In genomic region chr1:75233302-75233929, GRCh38 we compare ENCODE assay signal across 8 cellular contexts.
A peak's percentile ranks its signal among the peaks of the same experiment; 100 is the strongest.
DNase-seq lines count a peak whose midpoint lies in the region; ATAC-seq lines count a peak whose summit lies in the region.

No MANE protein-coding gene starts in this region.

- DNase-seq in EL (peak; percentile 11), NCI-H748 (lab: John Stamatoyannopoulos, UW; ENCODE audit: unreplicated experiment) (peak; percentile 65), cerebellar cortex (ENCODE audit: low spot score) (peak; percentile 22), myocyte (ENCODE audit: low read depth) (peak; percentile 27), activated gamma-delta T cell (lab: John Stamatoyannopoulos, UW) (no peak)
- DNase-seq in NK-92 treated with Interleukin-12 subunit alpha and Interleukin-12 subunit beta, amount 100 ng/mL, for 24 hours (lab: John Stamatoyannopoulos, UW) = no peak

- ATAC-seq in GM19467 (IDR thresholded peaks at IDR 0.05; ENCODE audit: unreplicated experiment) (peak; percentile 92), HG03378 (IDR thresholded peaks at IDR 0.05; ENCODE audit: unreplicated experiment) (peak; percentile 97)

Comparison
In these comparisons a context has a peak if more than half of its experiments do, and no peak if none do; other contexts are left out.
1. DNase-seq: peak in EL (single experiment), NCI-H748 (single experiment), cerebellar cortex (single experiment) and myocyte (single experiment); none in activated gamma-delta T cell (single experiment) and NK-92 treated with Interleukin-12 subunit alpha and Interleukin-12 subunit beta, amount 100 ng/mL, for 24 hours (single experiment).